Comparison of ENCODE assay signal across 8 cellular contexts in genomic region chr19:58513694-58514563, GRCh38.
DNase-seq lines count a peak whose midpoint lies in the region; ATAC-seq and TF ChIP-seq lines count a peak whose summit lies in the region.

No MANE protein-coding gene starts in this region.

- H3K4me3 ChIP-seq in retinal pigment epithelial cell (ENCODE audit: low read length), result peak overlapping the region; percentile 51

- ATAC-seq in HG02642 (IDR thresholded peaks at IDR 0.05; ENCODE audit: poor library complexity, unreplicated experiment), result peak; percentile 76

- TF ChIP-seq CTCF in retinal pigment epithelial cell (conservative IDR thresholded peaks at IDR 0.05; ENCODE audit: low read depth, low read length), result peak; percentile 76

- DNase-seq in GM04504 (ENCODE audit: low read depth) (peak; percentile 60), NCI-H146 (lab: John Stamatoyannopoulos, UW) (peak; percentile 88), T-helper 22 cell (ENCODE audit: low read depth) (peak; percentile 85), astrocyte of the hippocampus (ENCODE audit: low read depth, low spot score) (peak; percentile 96), hypothalamus (lab: John Stamatoyannopoulos, UW) (peak in 49 of 51 donors; percentile 12 to 89 (median 67)), retinal pigment epithelial cell (ENCODE audit: low read depth) (peak; percentile 53), DMS114 treated with DMSO at 0.1 percent for 48 hours (lab: John Stamatoyannopoulos, UW; ENCODE audit: unreplicated experiment) (no peak)
